In the genomic region with DNA sequence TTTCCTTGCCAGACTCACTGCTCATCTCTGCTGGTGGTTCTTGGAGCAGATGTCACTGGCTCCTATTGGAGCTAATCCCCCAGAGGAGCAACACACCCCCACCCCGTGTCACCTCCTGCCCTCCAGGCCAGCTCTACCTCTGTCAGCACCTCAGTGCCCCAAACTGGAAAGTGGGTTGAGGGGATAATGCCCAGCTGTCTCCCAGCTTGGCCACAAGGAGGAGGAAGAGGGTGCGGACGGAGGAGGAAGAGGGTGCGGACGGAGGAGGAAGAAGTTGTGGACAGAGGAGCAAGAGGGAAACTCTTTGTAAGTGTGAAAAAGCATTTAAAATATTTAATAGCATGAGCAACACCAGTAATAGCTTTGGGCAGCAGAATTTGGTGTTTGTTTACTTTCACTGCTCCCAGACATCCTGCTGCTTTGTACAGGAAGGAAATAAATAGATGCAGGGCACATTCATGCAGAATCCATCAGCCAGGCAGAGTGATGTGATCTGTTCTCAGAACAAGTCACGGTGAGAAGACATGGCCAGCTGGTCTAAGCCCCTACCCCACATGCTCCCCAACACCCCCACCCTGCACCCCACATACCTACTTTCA, we compare ENCODE assay signal across 19 cellular contexts.
DNase-seq lines count a peak whose midpoint lies in the region; ATAC-seq and TF ChIP-seq lines count a peak whose summit lies in the region.
"Had no signal": no experiment of that assay in that cellular context is flagged by ENCODE, and none has a peak within 500 bp of the region (broad histone marks: within the 10 kb centered on the region; RNA-seq: fewer than 3 reads in every experiment).

No MANE protein-coding gene starts in this region.

- H3K27me3 ChIP-seq in left ventricle myocardium inferior (ENCODE audit: low read depth) (no peaks in the 10 kb centered on the region), WERI-Rb-1 (ENCODE audit: insufficient read depth, low read depth, severe bottlenecking) (peaks cover 41% of the 10 kb centered on the region)
- H3K27me3 ChIP-seq: heart left ventricle had no signal

- no peaks in the 10 kb centered on the region for H3K36me3 ChIP-seq in left ventricle myocardium inferior
- no peaks in the 10 kb centered on the region for H3K36me3 ChIP-seq in WERI-Rb-1
- H3K36me3 ChIP-seq: heart left ventricle, tibial nerve had no signal

- peaks cover 31% of the 10 kb centered on the region for H3K4me1 ChIP-seq in left ventricle myocardium inferior
- H3K4me1 ChIP-seq: tibial nerve had no signal

- no peaks in the 10 kb centered on the region for H3K9me3 ChIP-seq in left ventricle myocardium inferior (replicated peaks)
- no peaks in the 10 kb centered on the region for H3K9me3 ChIP-seq in WERI-Rb-1 (ENCODE audit: severe bottlenecking)
- H3K9me3 ChIP-seq: heart left ventricle, tibial nerve had no signal

- intact Hi-C loops in left ventricle myocardium inferior (cut with micrococcal nuclease) (no loop called here), Right ventricle myocardium superior (cut with DNase I) (no loop called here)

- H3K27ac ChIP-seq in left ventricle myocardium inferior (replicated peaks) = peak overlapping the region; percentile 30
- H3K27ac ChIP-seq in WERI-Rb-1 = no peak overlapping the region
- H3K27ac ChIP-seq: coronary artery, heart left ventricle, tibial nerve had no signal

- H3K4me3 ChIP-seq in left ventricle myocardium inferior (no peak overlapping the region), WERI-Rb-1 (ENCODE audit: low read depth, low read length) (no peak overlapping the region), epithelial cell of proximal tubule (ENCODE audit: low read depth, low read length) (no peak overlapping the region)
- H3K4me3 ChIP-seq: coronary artery, heart left ventricle, tibial nerve had no signal

- DNase-seq in left ventricle myocardium inferior = no peak
- no peak for DNase-seq in Right ventricle myocardium superior
- peak; percentile 34 for DNase-seq in WERI-Rb-1
- no peak for DNase-seq in epithelial cell of proximal tubule (ENCODE audit: low read depth)
- no peak for DNase-seq in NCI-H128 (lab: John Stamatoyannopoulos, UW; ENCODE audit: unreplicated experiment)
- DNase-seq in activated CD4-positive, alpha-beta T cell treated with anti-CD3 and anti-CD28 coated beads, Interleukin-2, amount 50 U/mL, for 1 hour = no peak
- DNase-seq in NCI-H2081 treated with DMSO at 0.1 percent for 48 hours (lab: John Stamatoyannopoulos, UW) = no peak
- DNase-seq: activated naive CD4-positive, alpha-beta T cell treated with anti-CD3 and anti-CD28 coated beads, Interleukin-2, amount 10 ng/mL, durations not matched to agents 7 days and 5 days; CD8-positive, alpha-beta memory T cell; heart left ventricle; MM.1S; NCI-H2029 treated with DMSO at 0.1 percent for 48 hours; NCI-H524; nephron progenitor cell; SHP77 treated with DMSO at 0.1 percent for 48 hours; stimulated activated naive CD4-positive, alpha-beta T cell had no signal

- peak; percentile 23 for TF ChIP-seq CTCF in left ventricle myocardium inferior (IDR thresholded peaks at IDR 0.05; ENCODE audit: borderline replicate concordance)
- no peak for TF ChIP-seq CTCF in WERI-Rb-1 (IDR thresholded peaks at IDR 0.05; ENCODE audit: low read depth, low read length)
- TF ChIP-seq CTCF in epithelial cell of proximal tubule (conservative IDR thresholded peaks at IDR 0.05; ENCODE audit: low read depth, low read length) = peak; percentile 9

- ATAC-seq in Right ventricle myocardium superior (ENCODE audit: poor library complexity) (no peak), GM21717 (IDR thresholded peaks at IDR 0.05; ENCODE audit: unreplicated experiment) (no peak)
